8 cellular contexts compared by ENCODE assay signal in genomic region chr10:68559872-68560200, GRCh38. TPM values are rescaled to one million over a fixed set of nuclear protein-coding genes. Genes with fewer than 3 reads are reported as not detected.
DNase-seq lines count a peak whose midpoint lies in the region; ATAC-seq and TF ChIP-seq lines count a peak whose summit lies in the region.

No MANE protein-coding gene starts in this region.

- H3K4me3 ChIP-seq in HCT116 (replicated peaks in 1 of 2; ENCODE audit: low read depth in 1 of 2, low read length in 2 of 2) (peak overlapping the region; percentile 68 to 82), SU-DHL-6 (ENCODE audit: insufficient read depth, low read length, poor library complexity, severe bottlenecking) (no peak overlapping the region), fibroblast of pulmonary artery (replicated peaks; ENCODE audit: low read depth, low read length) (peak overlapping the region; percentile 72), psoas muscle (peak overlapping the region; percentile 73)

- POLR2A ChIA-PET in HCT116 (lab: Charles Lee): interaction anchor here (1.0 to 2.5 kb wide), 3 partner anchors 9 to 40 kb away, joined by 3 to 12 read pairs (median 4); no protein-coding TSS in a partner anchor

- no peaks in the 10 kb centered on the region for H4K20me1 ChIP-seq in HCT116 (ENCODE audit: insufficient read depth)
- no peaks in the 10 kb centered on the region for H4K20me1 ChIP-seq in SU-DHL-6 (ENCODE audit: low read depth, low read length)

- H3K4me1 ChIP-seq in HCT116 (ENCODE audit: control insufficient read depth in 1 of 2, insufficient read depth in 2 of 2, low read length in 2 of 2): peaks cover 0 to 19% of the 10 kb centered on the region in 2 experiments; a peak in 3 of 4 replicates
- peaks cover 2% of the 10 kb centered on the region for H3K4me1 ChIP-seq in psoas muscle

- H3K9me2 ChIP-seq in HCT116 (ENCODE audit: insufficient read depth) (no peaks in the 10 kb centered on the region), SU-DHL-6 (replicated peaks; ENCODE audit: insufficient read depth, low read length) (no peaks in the 10 kb centered on the region)

- H3K9me3 ChIP-seq in HCT116 (ENCODE audit: control insufficient read depth in 1 of 2, insufficient read depth in 1 of 2, low read depth in 1 of 2, low read length in 2 of 2) (no peaks in the 10 kb centered on the region), SU-DHL-6 (ENCODE audit: insufficient read depth, low read length) (no peaks in the 10 kb centered on the region), psoas muscle (no peaks in the 10 kb centered on the region)

- H3K4me2 ChIP-seq in HCT116 (ENCODE audit: low read length) (peak overlapping the region; percentile 87), SU-DHL-6 (ENCODE audit: low read depth, low read length, poor library complexity, severe bottlenecking) (peak overlapping the region; percentile 50)

- H3K36me3 ChIP-seq in HCT116 (ENCODE audit: control insufficient read depth in 1 of 2, insufficient read depth in 2 of 2, low read length in 2 of 2): no peaks in the 10 kb centered on the region
- no peaks in the 10 kb centered on the region for H3K36me3 ChIP-seq in SU-DHL-6 (ENCODE audit: low read length)
- no peaks in the 10 kb centered on the region for H3K36me3 ChIP-seq in psoas muscle (ENCODE audit: insufficient read depth in 1 of 2, low read depth in 1 of 2)

- TF ChIP-seq POLR2A in HCT116 (IDR thresholded peaks at IDR 0.05; ENCODE audit: borderline replicate concordance, extremely low read depth, insufficient read depth, insufficient read length): no peak

- CTCF ChIA-PET in HCT116 (lab: Charles Lee): interaction anchor here (1.9 kb wide), 1 partner anchor 9 kb away, joined by 8 read pairs; no protein-coding TSS in a partner anchor

- no peaks in the 10 kb centered on the region for H3F3A ChIP-seq in SU-DHL-6 (ENCODE audit: insufficient read depth)

- TF ChIP-seq RAD21 in HCT116 (IDR thresholded peaks at IDR 0.05; ENCODE audit: low read depth): no peak

- H3K27ac ChIP-seq in HCT116 (ENCODE audit: low read depth, low read length): no peak overlapping the region
- H3K27ac ChIP-seq in SU-DHL-6 (ENCODE audit: low read depth, low read length): no peak overlapping the region
- no peak overlapping the region for H3K27ac ChIP-seq in psoas muscle

- peak; percentile 35 for ATAC-seq in HCT116
- ATAC-seq in psoas muscle: peak in 2 of 4 donors; percentile 46 to 52
- no peak for ATAC-seq in HG02759 (IDR thresholded peaks at IDR 0.05; ENCODE audit: unreplicated experiment)
- ATAC-seq in HG03460 (IDR thresholded peaks at IDR 0.05; ENCODE audit: unreplicated experiment): no peak
- no peak for ATAC-seq in HG02763 (IDR thresholded peaks at IDR 0.05; ENCODE audit: unreplicated experiment)

- RAD21 ChIA-PET in HCT116 (lab: Charles Lee; ENCODE audit: low non-redundant PET in 1 of 2, low total read pairs in 2 of 2, uncharacterized antibody in 2 of 2, unreplicated experiment in 2 of 2): no interaction called here

- WGBS in psoas muscle, 3 donors: 5 to 13% (median 8%) methylated on average over 6 of the region's 6 CpGs

- BruUV-seq in HCT116 (replicated peaks; lab: Mats Ljungman, UMichigan): no TSS peak

- TF ChIP-seq CTCF in HCT116 (IDR thresholded peaks at IDR 0.05 in 2 of 3, conservative IDR thresholded peaks at IDR 0.05 in 1 of 3; ENCODE audit: borderline replicate concordance in 1 of 3, insufficient read depth in 1 of 3, low read depth in 2 of 3, low read length in 2 of 3) (no peak), SU-DHL-6 (IDR thresholded peaks at IDR 0.05; ENCODE audit: insufficient read depth, low read length, poor library complexity, severe bottlenecking) (no peak), fibroblast of pulmonary artery (IDR thresholded peaks at IDR 0.05; ENCODE audit: low read length, missing control alignments) (no peak), psoas muscle (IDR thresholded peaks at IDR 0.05) (no peak)

- H3K27me3 ChIP-seq in HCT116 (ENCODE audit: insufficient read depth, low read length) (no peaks in the 10 kb centered on the region), SU-DHL-6 (ENCODE audit: low read length) (no peaks in the 10 kb centered on the region), psoas muscle (ENCODE audit: insufficient read depth in 3 of 3, low read length in 2 of 3) (peaks cover 0 to 22% (median 2%) of the 10 kb centered on the region in 3 donors)

- DNase-seq in HCT116 (ENCODE audit: low read depth, low spot score): peak; percentile 8
- no peak for DNase-seq in fibroblast of pulmonary artery (ENCODE audit: low read depth)
- DNase-seq in psoas muscle: peak in 1 of 2 donors; percentile 25
- DNase-seq in midbrain (lab: John Stamatoyannopoulos, UW): no peak

- H3K9ac ChIP-seq in HCT116 (ENCODE audit: low read length) (peak overlapping the region; percentile 76), SU-DHL-6 (ENCODE audit: low read length) (no peak overlapping the region)

- peak overlapping the region; percentile 98 for H2AFZ ChIP-seq in HCT116 (ENCODE audit: low read depth, low read length, poor library complexity, severe bottlenecking)
- peak overlapping the region; percentile 46 for H2AFZ ChIP-seq in SU-DHL-6 (ENCODE audit: low read depth, low read length, severe bottlenecking)

- H3K79me2 ChIP-seq in HCT116 (ENCODE audit: insufficient read depth, low read length) (no peaks in the 10 kb centered on the region), SU-DHL-6 (ENCODE audit: insufficient read depth, low read length) (no peaks in the 10 kb centered on the region)

- intact Hi-C loops in HCT116 (cut with micrococcal nuclease) (loop anchor here (1.0 kb wide), 1 partner anchor 40 kb away; no protein-coding TSS in a partner anchor), psoas muscle (cut with DNase I) (loop anchor here in 1 of 2 donors (5.0 to 10.0 kb wide), 2 partner anchors 42 to 165 kb away; partner anchors contain the start of gene CCAR1)

TF ChIP-seq in HCT116, 20 proteins besides CTCF, POLR2A, EP300 and RAD21 (continues in another document):
- TF ChIP-seq EZH2phosphoT487 (IDR thresholded peaks at IDR 0.05; ENCODE audit: borderline replicate concordance): no peak
- no peak for TF ChIP-seq POLR2AphosphoS5 (IDR thresholded peaks at IDR 0.05; ENCODE audit: low read depth, low read length)
- TF ChIP-seq SP1 (IDR thresholded peaks at IDR 0.05; ENCODE audit: low read depth): no peak
- peak; percentile 27; the same call in 1 of the 2 replicates for TF ChIP-seq JUND (IDR thresholded peaks at IDR 0.05)
- no peak for TF ChIP-seq REST (IDR thresholded peaks at IDR 0.05; ENCODE audit: low read depth)
- no peak for TF ChIP-seq SRF (IDR thresholded peaks at IDR 0.05; ENCODE audit: low read depth)
- no peak for TF ChIP-seq ZNF274 (IDR thresholded peaks at IDR 0.05; ENCODE audit: low read depth, low read length)
- TF ChIP-seq EGR1 (IDR thresholded peaks at IDR 0.05; ENCODE audit: low read depth): no peak
- no peak for TF ChIP-seq ZBTB33 (IDR thresholded peaks at IDR 0.05; ENCODE audit: extremely low read depth, insufficient replicate concordance, low read length)
- TF ChIP-seq MAX (IDR thresholded peaks at IDR 0.05): peak; percentile 34; the same call in 1 of the 2 replicates
- TF ChIP-seq ZFX (IDR thresholded peaks at IDR 0.05): no peak

RNA-seq across cellular contexts. Expression of gene TET1, which starts 0.3 kb away (rescaled TPM):
- 2.7 TPM for total RNA-seq in HCT116 (2021; ENCODE audit: unreplicated experiment)
- 0.43 and 0.44 TPM in 2 replicates for polyA plus RNA-seq in HCT116 (2012)
- total RNA-seq in psoas muscle: 1 to 10 TPM in 3 of 4 donors, under 1 TPM in 1; 0.66 to 1.8 (median 1.1) TPM
- under 1 TPM; 0.04 to 0.22 (median 0.09) TPM for polyA plus RNA-seq in psoas muscle

RNA-seq across cellular contexts. Expression of gene SLC25A16, which starts 32.5 kb away (rescaled TPM):
- total RNA-seq in HCT116 (2021; ENCODE audit: unreplicated experiment): 8.5 TPM
- polyA plus RNA-seq in HCT116 (2012): 2.4 and 3.1 TPM in 2 replicates
- total RNA-seq in psoas muscle: 10 to 100 TPM in 3 of 4 donors, 1 to 10 TPM in 1; 9.6 to 14.0 (median 13.2) TPM
- 10 to 100 TPM in 1 of 3 donors, 1 to 10 TPM in 2; 3.1 to 11.2 (median 4.5) TPM for polyA plus RNA-seq in psoas muscle
